In the genomic region with DNA sequence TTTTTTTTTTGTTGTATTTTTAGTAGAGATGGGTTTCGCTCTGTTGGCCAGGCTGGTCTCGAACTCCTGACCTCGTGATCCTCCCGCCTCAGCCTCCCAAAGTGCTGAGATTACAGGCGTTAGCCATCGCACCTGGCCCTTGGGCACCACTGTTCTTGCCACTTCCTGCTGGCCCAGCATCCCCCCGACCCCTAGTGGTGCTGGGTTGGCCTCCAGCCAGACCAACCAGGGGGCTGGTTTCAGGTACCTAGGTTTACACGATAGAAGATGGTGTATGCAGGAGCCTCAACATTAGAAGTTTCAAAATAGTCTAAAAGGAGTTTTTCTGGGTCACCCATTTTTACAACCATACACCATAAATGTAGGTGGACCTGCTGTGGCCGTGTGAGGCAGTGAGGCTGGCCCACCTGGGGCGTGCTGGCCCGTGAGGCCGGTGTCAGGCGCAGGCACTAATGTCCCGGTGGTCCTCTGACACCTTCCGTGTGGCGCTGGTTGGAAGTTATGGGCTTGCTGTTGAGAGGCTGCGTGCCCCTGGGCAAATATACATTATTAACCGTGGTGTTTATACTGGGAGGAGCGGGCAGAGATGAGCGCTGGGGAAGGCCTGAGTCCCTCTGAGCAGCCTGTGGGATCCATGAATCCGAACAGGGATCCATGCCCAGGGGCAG, we compare ENCODE assay signal across 1 cellular context.
TF ChIP-seq lines count a peak whose summit lies in the region.

No MANE protein-coding gene starts in this region.

TF ChIP-seq in K562, 482 proteins besides CTCF, POLR2A, EP300 and RAD21:
- TF ChIP-seq NR3C1 (CRISPR knock-in tag; IDR thresholded peaks at IDR 0.05) (no peak), NFIC (IDR thresholded peaks at IDR 0.05) (0 out of 2 replicates have a peak, but pooled peaks have one; percentile 24)
